8 cellular contexts compared by ENCODE assay signal in genomic region chr14:73886449-73887115, GRCh38. TPM values are rescaled to one million over a fixed set of nuclear protein-coding genes. Genes with fewer than 3 reads are reported as not detected.
DNase-seq lines count a peak whose midpoint lies in the region; ATAC-seq, FAIRE-seq and TF ChIP-seq lines count a peak whose summit lies in the region.

Gene ZNF410 (plus strand): TSS chr14:73886859. CDS start chr14:73892176, 5,317 bp downstream.

- ATAC-seq in GM18873 (IDR thresholded peaks at IDR 0.05; ENCODE audit: low FRiP score, unreplicated experiment) (peak; percentile 77), HG03139 (IDR thresholded peaks at IDR 0.05; ENCODE audit: unreplicated experiment) (peak; percentile 94)

- intact Hi-C loops in mammary epithelial cell (cut with micrococcal nuclease): loop anchor here (1.0 to 10.0 kb wide), 5 partner anchors 35 to 159 kb away; partner anchors contain the start of genes COQ6, FAM161B and PTGR2

- H3K36me3 ChIP-seq in WERI-Rb-1 (peaks cover 10% of the 10 kb centered on the region), mammary epithelial cell (ENCODE audit: insufficient read depth, low read length) (no peaks in the 10 kb centered on the region), iPS-20b (ENCODE audit: insufficient read depth, low read depth, low read length) (peaks cover 9% of the 10 kb centered on the region; the same call in 1 of the 2 replicates), small intestine (ENCODE audit: control insufficient read depth in 2 of 2, insufficient read depth in 2 of 2, low read length in 2 of 2) (no peaks in the 10 kb centered on the region)

- peak within 1 kb of the TSS; percentile 82 for H3K4me2 ChIP-seq in mammary epithelial cell (ENCODE audit: insufficient read depth, low read depth, low read length)

- no peaks in the 10 kb centered on the region for H3K27me3 ChIP-seq in WERI-Rb-1 (ENCODE audit: insufficient read depth, low read depth, severe bottlenecking)
- no peaks in the 10 kb centered on the region for H3K27me3 ChIP-seq in mammary epithelial cell (ENCODE audit: insufficient read depth, low read length)
- H3K27me3 ChIP-seq in iPS-20b (ENCODE audit: insufficient read depth, low read length): no peaks in the 10 kb centered on the region
- no peaks in the 10 kb centered on the region for H3K27me3 ChIP-seq in small intestine (ENCODE audit: control insufficient read depth in 2 of 2, insufficient read depth in 2 of 2, low read length in 2 of 2)

- CTCF ChIA-PET in mammary epithelial cell (lab: Charles Lee; ENCODE audit: low non-redundant PET): no interaction called here

- H3K9ac ChIP-seq in mammary epithelial cell (ENCODE audit: insufficient read depth, low read length) (peak within 1 kb of the TSS; percentile 90), iPS-20b (ENCODE audit: low read depth, low read length) (peak within 1 kb of the TSS; percentile 88)

- peaks cover 17% of the 10 kb centered on the region for H3K4me1 ChIP-seq in mammary epithelial cell (ENCODE audit: insufficient read depth, low read length)
- H3K4me1 ChIP-seq in iPS-20b (ENCODE audit: insufficient read depth, low read length): peaks cover 9% of the 10 kb centered on the region
- peaks cover 0 to 6% of the 10 kb centered on the region in 2 donors for H3K4me1 ChIP-seq in small intestine (ENCODE audit: control insufficient read depth in 2 of 2, insufficient read depth in 1 of 2, low read depth in 1 of 2, low read length in 1 of 2)

- H3K9me3 ChIP-seq in WERI-Rb-1 (ENCODE audit: severe bottlenecking) (no peaks in the 10 kb centered on the region), mammary epithelial cell (replicated peaks; ENCODE audit: insufficient read depth, low read length) (no peaks in the 10 kb centered on the region), iPS-20b (ENCODE audit: insufficient read depth, low read depth, low read length) (no peaks in the 10 kb centered on the region), small intestine (ENCODE audit: control insufficient read depth, low read depth) (no peaks in the 10 kb centered on the region)

- TF ChIP-seq CTCF in WERI-Rb-1 (IDR thresholded peaks at IDR 0.05; ENCODE audit: low read depth, low read length) (no peak), mammary epithelial cell (conservative IDR thresholded peaks at IDR 0.05 in 1 of 2, IDR thresholded peaks at IDR 0.05 in 1 of 2; ENCODE audit: extremely low read depth in 1 of 2, insufficient read depth in 1 of 2, low read depth in 1 of 2, low read length in 2 of 2) (no peak)

- in situ Hi-C loops in ACHN (cut with HindIII; ENCODE audit: low pct_ligation_motif_present, low pct_unique_long_range_greater_than_20kb, low sequenced_read_pairs) (no loop called here), mammary epithelial cell (cut with MboI; ENCODE audit: low sequenced_read_pairs in 2 of 2) (no loop called here)

- peaks cover 57% of the 10 kb centered on the region for H3K79me2 ChIP-seq in mammary epithelial cell (ENCODE audit: insufficient read depth, low read length)

- dilution Hi-C loops in mammary epithelial cell (cut with HindIII; ENCODE audit: low sequenced_read_pairs): loop anchor here (5.0 kb wide), 2 partner anchors 34 to 104 kb away; partner anchors contain the start of gene PTGR2

- no TSS peak for BruUV-seq in mammary epithelial cell (replicated peaks; lab: Mats Ljungman, UMichigan)

- H3K27ac ChIP-seq in WERI-Rb-1 (peak within 1 kb of the TSS; percentile 84), mammary epithelial cell (ENCODE audit: insufficient read depth, low read depth, low read length) (peak within 1 kb of the TSS; percentile 79), iPS-20b (ENCODE audit: low read length) (peak within 1 kb of the TSS; percentile 43), small intestine (ENCODE audit: low read depth in 1 of 2, low read length in 1 of 2) (peak within 1 kb of the TSS; percentile 93 to 95)

- H4K20me1 ChIP-seq in mammary epithelial cell (ENCODE audit: insufficient read depth, low read length): no peaks in the 10 kb centered on the region

- WGBS in mammary epithelial cell (ENCODE audit: low coverage, missing lambda C conversion rate): 4% methylated on average over 23 of the region's 58 CpGs
- 0 to 1% (median 0%) methylated on average over 55 to 58 of the region's 58 CpGs for WGBS in small intestine, 3 donors

- peak within 1 kb of the TSS; percentile 83 for H3K4me3 ChIP-seq in WERI-Rb-1 (ENCODE audit: low read depth, low read length)
- peak within 1 kb of the TSS; percentile 83 to 94 (median 89) for H3K4me3 ChIP-seq in mammary epithelial cell (replicated peaks in 1 of 3; ENCODE audit: insufficient read depth in 1 of 3, low read depth in 2 of 3, low read length in 3 of 3)
- peak within 1 kb of the TSS; percentile 88 for H3K4me3 ChIP-seq in iPS-20b (ENCODE audit: low read length)
- H3K4me3 ChIP-seq in small intestine (ENCODE audit: low read depth in 1 of 2, low read length in 2 of 2): peak within 1 kb of the TSS; percentile 93 to 95

- FAIRE-seq in small intestine (lab: Jason Lieb, UNC): no peak

- DNase-seq in ACHN: peak; percentile 94
- DNase-seq in NCI-H2227 (lab: John Stamatoyannopoulos, UW; ENCODE audit: unreplicated experiment): peak; percentile 96
- DNase-seq in WERI-Rb-1: peak; percentile 95
- DNase-seq in mammary epithelial cell: peak; percentile 98
- peak; percentile 93 for DNase-seq in small intestine

- peak within 1 kb of the TSS; percentile 95 for H2AFZ ChIP-seq in mammary epithelial cell (ENCODE audit: low read depth, low read length)

RNA-seq across cellular contexts. Expression of gene ZNF410, which starts in this region (rescaled TPM):
- total RNA-seq in mammary epithelial cell: 10 to 100 TPM; 58.3 to 93.9 TPM
- 34.9 TPM for polyA plus RNA-seq in mammary epithelial cell
- 76.9 TPM for polyA minus RNA-seq in mammary epithelial cell
- polyA plus RNA-seq in small intestine: 10 to 100 TPM; 30.7 to 50.1 (median 37.3) TPM

Comparison
In these comparisons a context has a peak if more than half of its experiments do, and no peak if none do; other contexts are left out.
1. Peak in every context shown above with its lines: DNase-seq, ATAC-seq, H3K4me3 ChIP-seq and H3K27ac ChIP-seq.
2. H3K27ac ChIP-seq: peak in every context shown above with its lines; median percentile 94 in small intestine; 84 in WERI-Rb-1; 79 in mammary epithelial cell; 43 in iPS-20b.